ENCODE assay signal across 24 cellular contexts in genomic region chr12:2858944-2859352, GRCh38. TPM values are rescaled to one million over a fixed set of nuclear protein-coding genes. Genes with fewer than 3 reads are reported as not detected.
DNase-seq lines count a peak whose midpoint lies in the region; ATAC-seq and TF ChIP-seq lines count a peak whose summit lies in the region.
"Had no signal": no experiment of that assay in that cellular context is flagged by ENCODE, and none has a peak within 500 bp of the region (broad histone marks: within the 10 kb centered on the region; RNA-seq: fewer than 3 reads in every experiment).

No MANE protein-coding gene starts in this region.

- 60 to 70% methylated on average over 1 to 2 of the region's 10 CpGs for WGBS in gastroesophageal sphincter (ENCODE audit: low coverage in 1 of 2), 2 donors

- H3K36me3 ChIP-seq in gastroesophageal sphincter (peaks cover 0 to 22% of the 10 kb centered on the region in 2 donors), gastrocnemius medialis (no peaks in the 10 kb centered on the region), Peyer's patch (peaks cover 0 to 2% (median 0%) of the 10 kb centered on the region in 3 donors)
- H3K36me3 ChIP-seq: ascending aorta, upper lobe of right lung had no signal

- ATAC-seq in gastroesophageal sphincter (no peak), gastrocnemius medialis (no peak), GM21786 (IDR thresholded peaks at IDR 0.05; ENCODE audit: unreplicated experiment) (no peak)
- ATAC-seq: activated T-cell treated with anti-CD3 and anti-CD28 coated beads, Interleukin-2, amount 50 U/mL, for 4 hours; upper lobe of right lung had no signal

- H3K9me3 ChIP-seq in gastroesophageal sphincter, result no peaks in the 10 kb centered on the region
- no peaks in the 10 kb centered on the region for H3K9me3 ChIP-seq in gastrocnemius medialis
- H3K9me3 ChIP-seq in Peyer's patch, result no peaks in the 10 kb centered on the region
- H3K9me3 ChIP-seq: ascending aorta, esophagus squamous epithelium, psoas muscle, upper lobe of right lung had no signal

- no peak for TF ChIP-seq POLR2A in gastroesophageal sphincter (IDR thresholded peaks at IDR 0.05)
- no peak for TF ChIP-seq POLR2A in gastrocnemius medialis (IDR thresholded peaks at IDR 0.05)
- TF ChIP-seq POLR2A in Peyer's patch (IDR thresholded peaks at IDR 0.05), result no peak

- H3K27ac ChIP-seq in gastroesophageal sphincter (peak overlapping the region in 3 of 4 donors; percentile 5 to 51 (median 26)), gastrocnemius medialis (peak overlapping the region; percentile 73 to 78 (median 76)), Peyer's patch (no peak overlapping the region)
- H3K27ac ChIP-seq: ascending aorta, psoas muscle, upper lobe of right lung had no signal

- H3K4me3 ChIP-seq in gastroesophageal sphincter (no peak overlapping the region), gastrocnemius medialis (no peak overlapping the region), Peyer's patch (no peak overlapping the region)
- H3K4me3 ChIP-seq: ascending aorta, esophagus squamous epithelium, psoas muscle, upper lobe of right lung had no signal

- H3K4me1 ChIP-seq in gastroesophageal sphincter, result peaks cover 0 to under 1% (median 0%) of the 10 kb centered on the region in 3 donors
- H3K4me1 ChIP-seq in gastrocnemius medialis, result peaks cover 13 to 20% of the 10 kb centered on the region in 2 donors
- peaks cover 0 to 19% (median 0%) of the 10 kb centered on the region in 4 donors for H3K4me1 ChIP-seq in Peyer's patch
- H3K4me1 ChIP-seq: ascending aorta, esophagus squamous epithelium, upper lobe of right lung had no signal

- TF ChIP-seq EP300 in gastroesophageal sphincter (IDR thresholded peaks at IDR 0.05), result no peak

- DNase-seq in amniotic epithelial cell (ENCODE audit: low read depth), result peak; percentile 65
- no peak for DNase-seq in gastrocnemius medialis
- DNase-seq in Peyer's patch, result no peak
- no peak for DNase-seq in HPDE6-E6E7 (ENCODE audit: extremely low spot score)
- DNase-seq: activated CD4-positive, alpha-beta T cell treated with anti-CD3 and anti-CD28 coated beads for 1 hour; activated naive CD4-positive, alpha-beta T cell treated with anti-CD3 and anti-CD28 coated beads, Interleukin-2, amount 10 ng/mL, durations not matched to agents 7 days and 5 days; activated T-cell treated with anti-CD3 and anti-CD28 coated beads, Interleukin-2, amount 50 U/mL, for 4 hours; AML-193; cerebellar nuclear complex; effector memory CD4-positive, alpha-beta T cell; esophagus squamous epithelium; H7; KG1; midbrain; MV-4-11; NCI-H1694; NCI-H526 treated with DMSO at 0.1 percent for 48 hours; psoas muscle; stimulated activated CD4-positive, alpha-beta T cell treated with anti-CD3 and anti-CD28 coated beads, Interleukin-4, amount 100 ng/mL, for 24 hours; upper lobe of right lung had no signal

- no peak for TF ChIP-seq CTCF in gastroesophageal sphincter (IDR thresholded peaks at IDR 0.05)
- no peak for TF ChIP-seq CTCF in gastrocnemius medialis (IDR thresholded peaks at IDR 0.05 in 4 of 5, conservative IDR thresholded peaks at IDR 0.05 in 1 of 5)
- TF ChIP-seq CTCF in Peyer's patch (IDR thresholded peaks at IDR 0.05), result no peak

- intact Hi-C loops in gastrocnemius medialis (cut with DNase I; ENCODE audit: low total_unique reads), result loop anchor here (10.0 kb wide), 1 partner anchor 186 kb away; no protein-coding TSS in a partner anchor

- H3K27me3 ChIP-seq in gastroesophageal sphincter (no peaks in the 10 kb centered on the region), gastrocnemius medialis (no peaks in the 10 kb centered on the region), Peyer's patch (no peaks in the 10 kb centered on the region)
- H3K27me3 ChIP-seq: ascending aorta, esophagus squamous epithelium, upper lobe of right lung had no signal

- in situ Hi-C loops in gastrocnemius medialis (cut with MboI; ENCODE audit: low sequenced_read_pairs in 4 of 4), result loop anchor here in 1 of 4 donors (10.0 kb wide), 1 partner anchor 176 kb away; no protein-coding TSS in a partner anchor

RNA-seq across cellular contexts. Expression of gene TEX52, which starts 2.1 kb away (rescaled TPM):
- total RNA-seq in gastroesophageal sphincter, result not detected
- total RNA-seq in gastrocnemius medialis, result under 1 TPM in 1 of 4 donors, not detected in 3; 0.68 TPM
- 1 to 10 TPM in 1 of 4 donors, not detected in 3; 2.3 TPM for total RNA-seq in Peyer's patch
- total RNA-seq: activated T-cell treated with anti-CD3 and anti-CD28 coated beads, Interleukin-2, amount 50 U/mL, for 4 hours; ascending aorta; esophagus squamous epithelium; glomerular endothelial cell; H7; psoas muscle; upper lobe of right lung had no signal

RNA-seq across cellular contexts. Expression of gene FOXM1, which starts 18.0 kb away (rescaled TPM):
- total RNA-seq in gastroesophageal sphincter (1 to 10 TPM in 2 of 4 donors, not detected in 2; 1.3 to 1.7 TPM), gastrocnemius medialis (1 to 10 TPM in 1 of 4 donors, under 1 TPM in 1, not detected in 2; 0.95 to 1.1 TPM), Peyer's patch (10 to 100 TPM in 2 of 4 donors, 1 to 10 TPM in 2; 6.4 to 31.4 (median 11.2) TPM)
- total RNA-seq: ascending aorta had no signal

RNA-seq across cellular contexts. Expression of gene RHNO1, which starts 18.1 kb away (rescaled TPM):
- total RNA-seq in gastroesophageal sphincter (10 to 100 TPM in 2 of 4 donors, 1 to 10 TPM in 2; 8.2 to 12.5 (median 9.5) TPM), gastrocnemius medialis (10 to 100 TPM in 1 of 4 donors, 1 to 10 TPM in 3; 4.9 to 11.8 (median 6.7) TPM), Peyer's patch (10 to 100 TPM in 3 of 4 donors, 1 to 10 TPM in 1; 5.8 to 23.0 (median 17.8) TPM)

RNA-seq across cellular contexts. Expression of gene NRIP2, which starts 24.1 kb away (rescaled TPM):
- 1 to 10 TPM; 1.4 to 5.7 (median 1.9) TPM for total RNA-seq in gastroesophageal sphincter
- total RNA-seq in gastrocnemius medialis, result 1 to 10 TPM in 3 of 4 donors, not detected in 1; 1.3 to 5.2 (median 2.0) TPM
- total RNA-seq in Peyer's patch, result not detected
- total RNA-seq: activated T-cell treated with anti-CD3 and anti-CD28 coated beads, Interleukin-2, amount 50 U/mL, for 4 hours; glomerular endothelial cell; H7 had no signal

RNA-seq across cellular contexts. Expression of gene TULP3, which starts 31.7 kb away (rescaled TPM):
- total RNA-seq in gastroesophageal sphincter (10 to 100 TPM; 25.2 to 41.4 (median 25.7) TPM), gastrocnemius medialis (10 to 100 TPM in 2 of 4 donors, 1 to 10 TPM in 2; 2.8 to 15.8 (median 11.2) TPM), Peyer's patch (10 to 100 TPM in 3 of 4 donors, 1 to 10 TPM in 1; 7.2 to 63.5 (median 12.6) TPM)

Comparison
In these comparisons a context has a peak if more than half of its experiments do, and no peak if none do; other contexts are left out.
1. H3K27ac ChIP-seq: peak in gastroesophageal sphincter (3 of 4) and gastrocnemius medialis (4 of 4); none in Peyer's patch (0 of 4).